4 cellular contexts compared by ENCODE assay signal in genomic region chrX:102240265-102240664, GRCh38. TPM values are rescaled to one million over a fixed set of nuclear protein-coding genes. Genes with fewer than 3 reads are reported as not detected.
"Had no signal": no experiment of that assay in that cellular context is flagged by ENCODE, and none has a peak within 500 bp of the region (broad histone marks: within the 10 kb centered on the region; RNA-seq: fewer than 3 reads in every experiment).

No MANE protein-coding gene starts in this region.

RNA-seq across cellular contexts. Expression of gene NXF2, which starts 6.7 kb away (rescaled TPM):
- total RNA-seq: SJCRH30 had no signal
- polyA plus RNA-seq: IgD-negative memory B cell had no signal

RNA-seq across cellular contexts. Expression of gene TCP11X1, which starts 25.2 kb away (rescaled TPM):
- total RNA-seq: K562, M059J, SJCRH30 had no signal
- polyA plus RNA-seq: IgD-negative memory B cell, K562 had no signal
